Comparison of ENCODE assay signal across 19 cellular contexts in genomic region chr4:184807261-184807660, GRCh38. TPM values are rescaled to one million over a fixed set of nuclear protein-coding genes. Genes with fewer than 3 reads are reported as not detected.
DNase-seq lines count a peak whose midpoint lies in the region; ATAC-seq and TF ChIP-seq lines count a peak whose summit lies in the region.
"Had no signal": no experiment of that assay in that cellular context is flagged by ENCODE, and none has a peak within 500 bp of the region (broad histone marks: within the 10 kb centered on the region; RNA-seq: fewer than 3 reads in every experiment).

No MANE protein-coding gene starts in this region.

- H3K4me1 ChIP-seq in lower lobe of right lung: peaks cover 58% of the 10 kb centered on the region

- TF ChIP-seq CTCF in lower lobe of right lung (IDR thresholded peaks at IDR 0.05): no peak

- ATAC-seq in GM21786 (IDR thresholded peaks at IDR 0.05; ENCODE audit: unreplicated experiment): no peak
- no peak for ATAC-seq in GM19455 (IDR thresholded peaks at IDR 0.05; ENCODE audit: unreplicated experiment)
- no peak for ATAC-seq in lower lobe of right lung
- ATAC-seq: activated naive CD4-positive, alpha-beta T cell treated with anti-CD3 and anti-CD28 coated beads, Interleukin-2, amount 50 U/mL, for 72 hours; sciatic nerve had no signal

- H3K27ac ChIP-seq in angular gyrus (ENCODE audit: low read depth, low read length) (peak overlapping the region; percentile 79), temporal lobe (ENCODE audit: low read depth, low read length) (peak overlapping the region; percentile 46), lower lobe of right lung (no peak overlapping the region)
- H3K27ac ChIP-seq: thoracic aorta had no signal

- DNase-seq in DMS53 (lab: John Stamatoyannopoulos, UW) (peak; percentile 9), DMS53 treated with DMSO at 0.1 percent for 48 hours (lab: John Stamatoyannopoulos, UW; ENCODE audit: unreplicated experiment) (no peak), islet precursor cell (peak; percentile 19), lower lobe of right lung (no peak)
- DNase-seq: 8988T; activated CD4-positive, alpha-beta T cell treated with anti-CD3 and anti-CD28 coated beads, Interleukin-2, amount 10 ng/mL, durations not matched to agents 7 days and 5 days; activated T-cell treated with anti-CD3 and anti-CD28 coated beads for 4 hours; CD4-positive, alpha-beta T cell; effector CD8-positive, alpha-beta T cell; KBM-7; nephron progenitor cell; stimulated activated CD4-positive, alpha-beta T cell treated with anti-CD3 and anti-CD28 coated beads, Interleukin-2, amount 100 ng/mL, for 24 hours had no signal

- no peaks in the 10 kb centered on the region for H3K9me3 ChIP-seq in lower lobe of right lung
- H3K9me3 ChIP-seq: thoracic aorta had no signal

- intact Hi-C loops in lower lobe of right lung (cut with DNase I): no loop called here

- H3K36me3 ChIP-seq in lower lobe of right lung: peaks cover 11% of the 10 kb centered on the region
- H3K36me3 ChIP-seq: thoracic aorta had no signal

- no peaks in the 10 kb centered on the region for H3K27me3 ChIP-seq in lower lobe of right lung (ENCODE audit: low read depth)

- no peak overlapping the region for H3K4me3 ChIP-seq in lower lobe of right lung
- H3K4me3 ChIP-seq: thoracic aorta had no signal

RNA-seq across cellular contexts. Expression of gene ACSL1, which starts 18.5 kb away (rescaled TPM):
- total RNA-seq in temporal lobe (34.7 TPM), lower lobe of right lung (321 TPM)

Comparison
In these comparisons a context has a peak if more than half of its experiments do, and no peak if none do; other contexts are left out.
1. DNase-seq: peak in DMS53 (single experiment) and islet precursor cell (single experiment); none in DMS53 treated with DMSO at 0.1 percent for 48 hours (single experiment) and lower lobe of right lung (single experiment).